ENCODE assay signal across 9 cellular contexts in the genomic region with DNA sequence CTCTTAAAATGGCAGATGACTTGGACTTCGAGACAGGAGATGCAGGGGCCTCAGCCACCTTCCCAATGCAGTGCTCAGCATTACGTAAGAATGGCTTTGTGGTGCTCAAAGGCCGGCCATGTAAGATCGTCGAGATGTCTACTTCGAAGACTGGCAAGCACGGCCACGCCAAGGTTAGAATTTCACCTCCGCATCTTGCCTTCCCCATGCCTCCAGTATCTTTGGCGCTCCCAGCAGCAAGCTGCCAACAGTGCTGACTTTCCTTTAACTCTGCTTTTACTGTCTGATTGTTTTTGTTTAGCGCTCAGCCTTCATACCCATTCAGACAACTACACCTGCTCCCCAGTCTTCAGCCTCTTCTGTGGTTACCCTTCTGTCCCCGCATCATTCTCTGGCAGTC. TPM values are rescaled to one million over a fixed set of nuclear protein-coding genes. Genes with fewer than 3 reads are reported as not detected.
DNase-seq lines count a peak whose midpoint lies in the region; TF ChIP-seq lines count a peak whose summit lies in the region.
"Had no signal": no experiment of that assay in that cellular context is flagged by ENCODE, and none has a peak within 500 bp of the region (broad histone marks: within the 10 kb centered on the region; RNA-seq: fewer than 3 reads in every experiment).

No MANE protein-coding gene starts in this region.

- peaks cover 32% of the 10 kb centered on the region for H3K4me1 Mint-ChIP-seq in mesothelial cell of epicardium

- 81 to 86% methylated on average over 12 of the region's 12 CpGs for WGBS in lower leg skin, 2 donors

- CTCF ChIA-PET in A673 (lab: Charles Lee), result interaction anchor here (0.6 kb wide), 1 partner anchor 67 kb away, joined by 5 read pairs; the partner anchor contains the start of gene GABARAP

- H3K4me1 ChIP-seq in A673 (ENCODE audit: insufficient read depth, low read length, poor library complexity, severe bottlenecking), result peaks cover 24% of the 10 kb centered on the region

- peaks cover 47% of the 10 kb centered on the region for H3K36me3 ChIP-seq in A673 (ENCODE audit: insufficient read depth, low read length, poor library complexity, severe bottlenecking)

- H3K9me3 Mint-ChIP-seq in mesothelial cell of epicardium, result no peaks in the 10 kb centered on the region

- peak overlapping the region; percentile 75 for H3K4me3 Mint-ChIP-seq in mesothelial cell of epicardium

- intact Hi-C loops in A673 (cut with micrococcal nuclease; ENCODE audit: unreplicated experiment) (loop anchor here (5.0 kb wide), 1 partner anchor 57 kb away; the partner anchor contains the start of genes CTDNEP1 and ELP5), lower leg skin (cut with DNase I; ENCODE audit: low total_unique reads) (no loop called here), head of caudate nucleus (cut with DNase I) (loop anchor here (5.0 kb wide), 1 partner anchor 57 kb away; the partner anchor contains the start of genes CTDNEP1 and ELP5)

- POLR2A ChIA-PET in A673 (lab: Charles Lee; ENCODE audit: low non-redundant PET), result no interaction called here

- no peaks in the 10 kb centered on the region for H3K27me3 Mint-ChIP-seq in mesothelial cell of epicardium (ENCODE audit: low read depth)

- peak overlapping the region; percentile 94 for H3K4me3 ChIP-seq in A673 (ENCODE audit: low read depth, low read length, poor library complexity, severe bottlenecking)
- peak overlapping the region; percentile 98 for H3K4me3 ChIP-seq in HFF-Myc (replicated peaks; ENCODE audit: low read depth, low read length)
- peak overlapping the region; percentile 94 for H3K4me3 ChIP-seq in astrocyte of the cerebellum (ENCODE audit: low read depth, low read length)
- H3K4me3 ChIP-seq in lower leg skin (ENCODE audit: low read depth, poor library complexity, severe bottlenecking), result no peak overlapping the region

- H3K9me3 ChIP-seq in A673 (ENCODE audit: low read depth, low read length, poor library complexity, severe bottlenecking), result no peaks in the 10 kb centered on the region

- DNase-seq in A673 (ENCODE audit: low spot score) (no peak), HFF-Myc (ENCODE audit: extremely low read depth, low read depth) (no peak), astrocyte of the cerebellum (ENCODE audit: low read depth) (no peak), mesothelial cell of epicardium (ENCODE audit: low spot score in 2 of 2, unreplicated experiment in 2 of 2) (no peak), NCI-H2196 (lab: John Stamatoyannopoulos, UW; ENCODE audit: unreplicated experiment) (no peak), lower leg skin (ENCODE audit: low spot score in 2 of 2) (no peak), OCI-M2 (lab: John Stamatoyannopoulos, UW; ENCODE audit: unreplicated experiment) (no peak), head of caudate nucleus (no peak)
- DNase-seq: EL had no signal

- no TSS peak for BruUV-seq in A673 (replicated peaks; lab: Mats Ljungman, UMichigan)

- in situ Hi-C loops in astrocyte of the cerebellum (cut with HindIII; ENCODE audit: low sequenced_read_pairs), result no loop called here

- no peak for TF ChIP-seq POLR2A in lower leg skin (IDR thresholded peaks at IDR 0.05)

- H3K36me3 Mint-ChIP-seq in mesothelial cell of epicardium, result peaks cover 29% of the 10 kb centered on the region

- peak overlapping the region; percentile 32 for H3K27ac ChIP-seq in A673 (ENCODE audit: low read depth, low read length, poor library complexity, severe bottlenecking)

- TF ChIP-seq CTCF in A673 (conservative IDR thresholded peaks at IDR 0.05; ENCODE audit: low read depth, low read length), result no peak
- TF ChIP-seq CTCF in HFF-Myc (IDR thresholded peaks at IDR 0.05; ENCODE audit: low read depth, low read length, missing control alignments), result no peak
- no peak for TF ChIP-seq CTCF in astrocyte of the cerebellum (IDR thresholded peaks at IDR 0.05; ENCODE audit: low read depth, low read length, missing control alignments)
- no peak for TF ChIP-seq CTCF in mesothelial cell of epicardium (IDR thresholded peaks at IDR 0.05; ENCODE audit: unreplicated experiment)
- TF ChIP-seq CTCF in lower leg skin (IDR thresholded peaks at IDR 0.05), result no peak

- H3K27ac Mint-ChIP-seq in mesothelial cell of epicardium, result peak overlapping the region; percentile 94

- H3K27me3 ChIP-seq in A673 (replicated peaks; ENCODE audit: insufficient read depth, low read depth, low read length, poor library complexity), result no peaks in the 10 kb centered on the region

RNA-seq across cellular contexts. Expression of gene EIF5A, which starts 2.2 kb away (rescaled TPM):
- 1,112 and 1,128 TPM in 2 replicates for total RNA-seq in A673 (2021)
- total RNA-seq in mesothelial cell of epicardium, result 265 to 278 TPM (median 273 TPM) in 3 replicates
- 100 to 1,000 TPM; 203 to 261 (median 221) TPM for total RNA-seq in lower leg skin

RNA-seq across cellular contexts. Expression of gene GPS2, which starts 5.5 kb away (rescaled TPM):
- total RNA-seq in A673 (2021), result 116 and 133 TPM in 2 replicates
- total RNA-seq in mesothelial cell of epicardium, result 42.1 to 52.4 TPM (median 46.2 TPM) in 3 replicates
- total RNA-seq in lower leg skin, result 10 to 100 TPM; 48.8 to 93.6 (median 79.3) TPM

RNA-seq across cellular contexts. Expression of gene YBX2, which starts 15.2 kb away (rescaled TPM):
- 0.77 and 1.6 TPM in 2 replicates for total RNA-seq in A673 (2021)
- 1.9 to 3.3 TPM (median 2.2 TPM) in 3 replicates for total RNA-seq in mesothelial cell of epicardium
- 1 to 10 TPM in 3 of 4 donors, under 1 TPM in 1; 0.17 to 8.0 (median 2.4) TPM for total RNA-seq in lower leg skin

RNA-seq across cellular contexts. Expression of gene NEURL4, which starts 19.5 kb away (rescaled TPM):
- total RNA-seq in A673 (2021) (81.7 and 99.5 TPM in 2 replicates), mesothelial cell of epicardium (52.8 to 56.7 TPM (median 55.1 TPM) in 3 replicates), lower leg skin (10 to 100 TPM; 13.3 to 44.8 (median 22.3) TPM)

RNA-seq across cellular contexts. Expression of gene ACAP1, which starts 26.7 kb away (rescaled TPM):
- total RNA-seq in A673 (2021), result 1.1 TPM in 2 replicates
- total RNA-seq in mesothelial cell of epicardium, result 8.9 to 10.9 TPM (median 9.1 TPM) in 3 replicates
- 1 to 10 TPM; 2.9 to 5.6 (median 3.8) TPM for total RNA-seq in lower leg skin
